In genomic region chr3:54355795-54356194, GRCh38 we compare ENCODE assay signal across 18 cellular contexts.
DNase-seq lines count a peak whose midpoint lies in the region; ATAC-seq and TF ChIP-seq lines count a peak whose summit lies in the region.
"Had no signal": no experiment of that assay in that cellular context is flagged by ENCODE, and none has a peak within 500 bp of the region (broad histone marks: within the 10 kb centered on the region; RNA-seq: fewer than 3 reads in every experiment).

No MANE protein-coding gene starts in this region.

- no peak overlapping the region for H3K4me2 ChIP-seq in H9 (ENCODE audit: insufficient read depth, insufficient read length, low read length)
- H3K4me2 ChIP-seq: A549 had no signal

- intact Hi-C loops in left lung (cut with DNase I) = no loop called here

- H4K8ac ChIP-seq in H9 (replicated peaks; ENCODE audit: insufficient read length, low read depth, low read length) = no peak overlapping the region

- peak overlapping the region; percentile 9 for H3K18ac ChIP-seq in H9 (ENCODE audit: insufficient read length, low read depth, low read length)

- DNase-seq in A172 (ENCODE audit: low spot score) = peak; percentile 64
- DNase-seq in H9 = no peak
- DNase-seq in endodermal cell = peak; percentile 12
- DNase-seq in stimulated activated CD4-positive, alpha-beta T cell treated with anti-CD3 and anti-CD28 coated beads, Interleukin-1b, Interleukin-23, amount 100 ng/mL, for 48 hours = no peak
- no peak for DNase-seq in left lung
- DNase-seq: IMR-90, NCI-H1417, NCI-H1694 treated with DMSO at 0.1 percent for 48 hours, NCI-H2081 treated with DMSO at 0.1 percent for 48 hours, NCI-H2171 treated with DMSO at 0.1 percent for 48 hours, NCI-H526, Peyer's patch had no signal

- H3K9ac ChIP-seq in H9 (ENCODE audit: extremely low read depth, insufficient read length, low read length) = no peak overlapping the region
- no peak overlapping the region for H3K9ac ChIP-seq in endodermal cell (ENCODE audit: extremely low read depth, low read length, poor library complexity, severe bottlenecking)

- no peak overlapping the region for H2AK5ac ChIP-seq in H9 (ENCODE audit: insufficient read length, low read length)

- no peaks in the 10 kb centered on the region for H3K36me3 Mint-ChIP-seq in H9 (ENCODE audit: insufficient read depth in 1 of 3, low read depth in 3 of 3)
- no peaks in the 10 kb centered on the region for H3K36me3 Mint-ChIP-seq in endodermal cell (ENCODE audit: low read depth)
- no peaks in the 10 kb centered on the region for H3K36me3 Mint-ChIP-seq in nephron (ENCODE audit: low read depth)

- no peaks in the 10 kb centered on the region for H3K9me3 ChIP-seq in H9 (ENCODE audit: control insufficient read depth, low read depth, low read length)
- no peaks in the 10 kb centered on the region for H3K9me3 ChIP-seq in endodermal cell (ENCODE audit: control insufficient read depth, low read length)
- H3K9me3 ChIP-seq in left lung = no peaks in the 10 kb centered on the region
- H3K9me3 ChIP-seq: A549, HAP-1, Peyer's patch had no signal

- no peak overlapping the region for H3K14ac ChIP-seq in H9 (ENCODE audit: insufficient read depth, low read length)

- no peak overlapping the region for H3T11ph ChIP-seq in H9 (ENCODE audit: low read length)

- WGBS in H9 (ENCODE audit: extremely low coverage, insufficient read length, low lambda C conversion rate) = no CpG with 5 or more reads among the region's 5 CpGs
- WGBS in endodermal cell (ENCODE audit: insufficient coverage in 1 of 2, insufficient read length in 1 of 2), 2 experiments = 93 to 100% methylated on average over 4 to 5 of the region's 5 CpGs

- no peak overlapping the region for H3K27ac Mint-ChIP-seq in H9
- H3K27ac Mint-ChIP-seq in endodermal cell = no peak overlapping the region
- H3K27ac Mint-ChIP-seq in nephron = peak overlapping the region in 2 of 3 experiments; percentile 79 to 87
- H3K27ac Mint-ChIP-seq: B cell had no signal

- no peak overlapping the region for H3K23ac ChIP-seq in H9 (ENCODE audit: insufficient read length, low read depth, low read length)

- H3K79me2 ChIP-seq in H9 (ENCODE audit: insufficient read depth, low read length) = no peaks in the 10 kb centered on the region

- no peak for TF ChIP-seq CTCF in H9 (conservative IDR thresholded peaks at IDR 0.05)
- no peak for TF ChIP-seq CTCF in endodermal cell (conservative IDR thresholded peaks at IDR 0.05)
- no peak for TF ChIP-seq CTCF in nephron (IDR thresholded peaks at IDR 0.05; ENCODE audit: unreplicated experiment in 3 of 3)
- TF ChIP-seq CTCF in left lung (IDR thresholded peaks at IDR 0.05) = no peak

- H3K36me3 ChIP-seq in endodermal cell (ENCODE audit: control insufficient read depth, insufficient read depth, low read length) = no peaks in the 10 kb centered on the region
- no peaks in the 10 kb centered on the region for H3K36me3 ChIP-seq in left lung
- H3K36me3 ChIP-seq: HAP-1, Peyer's patch had no signal

- H3K27me3 Mint-ChIP-seq in H9 (ENCODE audit: low read depth) (no peaks in the 10 kb centered on the region), endodermal cell (ENCODE audit: insufficient read depth) (no peaks in the 10 kb centered on the region), nephron (ENCODE audit: low read depth) (no peaks in the 10 kb centered on the region)
- H3K27me3 Mint-ChIP-seq: B cell had no signal

- ATAC-seq in HG02840 (IDR thresholded peaks at IDR 0.05; ENCODE audit: low FRiP score, unreplicated experiment) (no peak), left lung (no peak), GM21717 (IDR thresholded peaks at IDR 0.05; ENCODE audit: unreplicated experiment) (no peak)
- ATAC-seq: A549 had no signal

- H4K5ac ChIP-seq in H9 (ENCODE audit: insufficient read length, low read depth, low read length) = no peak overlapping the region

- H2BK120ac ChIP-seq in H9 (ENCODE audit: low read depth, low read length, poor library complexity, severe bottlenecking) = no peak overlapping the region

- peaks cover 11 to 15% of the 10 kb centered on the region in 2 experiments for H3K4me1 Mint-ChIP-seq in H9
- H3K4me1 Mint-ChIP-seq in endodermal cell = peaks cover 7% of the 10 kb centered on the region
- H3K4me1 Mint-ChIP-seq in nephron = peaks cover 57% of the 10 kb centered on the region
- H3K4me1 Mint-ChIP-seq: B cell had no signal

- no peaks in the 10 kb centered on the region for H3K4me1 ChIP-seq in H9 (ENCODE audit: insufficient read depth, low read length)
- peaks cover 4% of the 10 kb centered on the region for H3K4me1 ChIP-seq in endodermal cell (ENCODE audit: control insufficient read depth, insufficient read depth, low read length)
- H3K4me1 ChIP-seq in left lung = no peaks in the 10 kb centered on the region
- H3K4me1 ChIP-seq: A549, Peyer's patch had no signal

- no peak overlapping the region for H3K4me3 ChIP-seq in endodermal cell (ENCODE audit: low read length)
- no peak overlapping the region for H3K4me3 ChIP-seq in left lung
- H3K4me3 ChIP-seq: A549, HAP-1, Peyer's patch had no signal

- no peak overlapping the region for H4K91ac ChIP-seq in H9 (ENCODE audit: insufficient read length, low read depth, low read length)

- H2BK12ac ChIP-seq in H9 (ENCODE audit: insufficient read length, low read depth, low read length) = no peak overlapping the region

- H2BK15ac ChIP-seq in H9 (ENCODE audit: low read depth, low read length) = no peak overlapping the region

- no peaks in the 10 kb centered on the region for H3K23me2 ChIP-seq in H9 (ENCODE audit: insufficient read length, low read depth, low read length, poor library complexity, severe bottlenecking)

- H3K4me3 Mint-ChIP-seq in H9 (no peak overlapping the region), endodermal cell (no peak overlapping the region), nephron (no peak overlapping the region)
- H3K4me3 Mint-ChIP-seq: B cell had no signal

- H3K56ac ChIP-seq in H9 (ENCODE audit: insufficient read length, low read depth, low read length) = no peak overlapping the region

- H3K27ac ChIP-seq in H9 (ENCODE audit: insufficient read length, low read depth, low read length) = no peak overlapping the region
- no peak overlapping the region for H3K27ac ChIP-seq in endodermal cell (ENCODE audit: low read depth, low read length)
- no peak overlapping the region for H3K27ac ChIP-seq in left lung
- H3K27ac ChIP-seq: A549, Peyer's patch had no signal

- H3K4ac ChIP-seq in H9 (ENCODE audit: low read depth, low read length) = no peak overlapping the region

- H3K9me3 Mint-ChIP-seq in H9 (no peaks in the 10 kb centered on the region; a peak in 1 of 5 replicates), endodermal cell (no peaks in the 10 kb centered on the region), nephron (no peaks in the 10 kb centered on the region)

- no peaks in the 10 kb centered on the region for H4K20me1 ChIP-seq in H9 (ENCODE audit: control insufficient read depth, insufficient read depth, insufficient read length)

- H2BK20ac ChIP-seq in H9 (ENCODE audit: low read depth, low read length, poor library complexity, severe bottlenecking) = no peak overlapping the region

- H3K27me3 ChIP-seq in H9 (ENCODE audit: insufficient read depth, low read length) (no peaks in the 10 kb centered on the region), endodermal cell (ENCODE audit: control insufficient read depth, insufficient read depth, low read length, poor library complexity, severe bottlenecking) (no peaks in the 10 kb centered on the region), left lung (no peaks in the 10 kb centered on the region)
- H3K27me3 ChIP-seq: Peyer's patch had no signal

- H2BK5ac ChIP-seq in H9 (ENCODE audit: insufficient read length, low read length) = no peak overlapping the region

- H3K79me1 ChIP-seq in H9 (ENCODE audit: insufficient read depth, low read depth, low read length, poor library complexity, severe bottlenecking) = no peaks in the 10 kb centered on the region

- no peak overlapping the region for H2AFZ ChIP-seq in H9 (ENCODE audit: low read length)

Comparison
In these comparisons a context has a peak if more than half of its experiments do, and no peak if none do; other contexts are left out.
1. DNase-seq: peak in A172 (single experiment) and endodermal cell (single experiment); none in H9 (single experiment), stimulated activated CD4-positive, alpha-beta T cell treated with anti-CD3 and anti-CD28 coated beads, Interleukin-1b, Interleukin-23, amount 100 ng/mL, for 48 hours (single experiment) and left lung (0 of 2).
2. H3K27ac Mint-ChIP-seq: peak in nephron (2 of 3); none in H9 (0 of 3) and endodermal cell (single experiment).